In genomic region chr19:44499962-44500949, GRCh38 we compare ENCODE assay signal across 8 cellular contexts. TPM values are rescaled to one million over a fixed set of nuclear protein-coding genes. Genes with fewer than 3 reads are reported as not detected.
DNase-seq lines count a peak whose midpoint lies in the region; ATAC-seq, FAIRE-seq and TF ChIP-seq lines count a peak whose summit lies in the region.

TSS of gene ZNF180 (minus strand) at chr19:44500522. CDS start at chr19:44497334, 3,188 bp downstream.

- H3K36me3 ChIP-seq in Karpas-422 (ENCODE audit: insufficient read depth, low read length) (peaks cover 36% of the 10 kb centered on the region), fibroblast of lung (ENCODE audit: control insufficient read depth, insufficient read depth, low read length) (peaks cover 5% of the 10 kb centered on the region)

- TF ChIP-seq CTCF in fibroblast of lung (conservative IDR thresholded peaks at IDR 0.05 in 1 of 2, IDR thresholded peaks at IDR 0.05 in 1 of 2; ENCODE audit: low read depth in 1 of 2, low read length in 2 of 2), result peak; percentile 34 to 46

- peak within 1 kb of the TSS; percentile 84 for H3K4me3 ChIP-seq in Karpas-422 (ENCODE audit: low read length)
- peak within 1 kb of the TSS; percentile 94 to 99 (median 95) for H3K4me3 ChIP-seq in fibroblast of lung (replicated peaks in 1 of 4; ENCODE audit: control extremely low read depth in 1 of 4, insufficient read depth in 1 of 4, low read depth in 3 of 4, low read length in 4 of 4)

- no peaks in the 10 kb centered on the region for H4K20me1 ChIP-seq in Karpas-422 (ENCODE audit: insufficient read depth, low read depth, low read length)
- no peaks in the 10 kb centered on the region for H4K20me1 ChIP-seq in fibroblast of lung (ENCODE audit: control insufficient read depth, extremely low read depth, insufficient read depth, low read length)

- POLR2A ChIA-PET in naive thymus-derived CD8-positive, alpha-beta T cell (lab: Charles Lee), result interaction anchor here (0.9 to 1.5 kb wide), 10 partner anchors 10 to 497 kb away, joined by 3 to 9 read pairs (median 4); partner anchors contain the start of genes ZNF226 and ZNF227

- peaks cover 44 to 64% (median 60%) of the 10 kb centered on the region in 3 donors for H3K36me3 Mint-ChIP-seq in naive thymus-derived CD8-positive, alpha-beta T cell
- peaks cover 45 to 60% of the 10 kb centered on the region in 2 donors for H3K36me3 Mint-ChIP-seq in stimulated activated naive B cell treated with anti-CD40 and anti-IgM and Interleukin-4, amounts not matched to agents 10 μg/mL and 1 μg/mL and 100 μg/mL, for 72 hours

- H3K79me2 ChIP-seq in Karpas-422 (ENCODE audit: low read length) (peaks cover 46% of the 10 kb centered on the region), fibroblast of lung (ENCODE audit: control insufficient read depth, insufficient read depth, low read length) (peaks cover 31% of the 10 kb centered on the region)

- no peaks in the 10 kb centered on the region for H3K9me2 ChIP-seq in Karpas-422 (replicated peaks; ENCODE audit: insufficient read depth, low read length)

- peaks cover 29 to 35% (median 33%) of the 10 kb centered on the region in 4 donors for H3K4me1 Mint-ChIP-seq in naive thymus-derived CD8-positive, alpha-beta T cell
- peaks cover 37% of the 10 kb centered on the region in 2 donors for H3K4me1 Mint-ChIP-seq in stimulated activated naive B cell treated with anti-CD40 and anti-IgM and Interleukin-4, amounts not matched to agents 10 μg/mL and 1 μg/mL and 100 μg/mL, for 72 hours

- H3K27me3 ChIP-seq in Karpas-422 (ENCODE audit: low read length) (no peaks in the 10 kb centered on the region), fibroblast of lung (ENCODE audit: control insufficient read depth, insufficient read depth, low read length) (no peaks in the 10 kb centered on the region)

- peaks cover 13 to 89% (median 61%) of the 10 kb centered on the region in 9 donors for H3K9me3 Mint-ChIP-seq in naive thymus-derived CD8-positive, alpha-beta T cell
- H3K9me3 Mint-ChIP-seq in stimulated activated naive B cell treated with anti-CD40 and anti-IgM and Interleukin-4, amounts not matched to agents 10 μg/mL and 1 μg/mL and 100 μg/mL, for 72 hours, result peaks cover 35 to 36% of the 10 kb centered on the region in 2 donors

- peaks cover 4 to 17% (median 7%) of the 10 kb centered on the region in 5 donors for H3K27me3 Mint-ChIP-seq in naive thymus-derived CD8-positive, alpha-beta T cell
- peaks cover 4 to 11% of the 10 kb centered on the region in 2 donors for H3K27me3 Mint-ChIP-seq in stimulated activated naive B cell treated with anti-CD40 and anti-IgM and Interleukin-4, amounts not matched to agents 10 μg/mL and 1 μg/mL and 100 μg/mL, for 72 hours

- H3K9ac ChIP-seq in Karpas-422 (ENCODE audit: low read length) (peak within 1 kb of the TSS; percentile 81), fibroblast of lung (ENCODE audit: insufficient read depth, low read length) (peak within 1 kb of the TSS; percentile 93)

- H2AFZ ChIP-seq in Karpas-422 (ENCODE audit: low read length) (peak within 1 kb of the TSS; percentile 99), fibroblast of lung (ENCODE audit: low read length) (peak within 1 kb of the TSS; percentile 100)

- H3K4me2 ChIP-seq in Karpas-422 (ENCODE audit: low read depth, low read length, poor library complexity, severe bottlenecking), result peak within 1 kb of the TSS; percentile 65
- peak within 1 kb of the TSS; percentile 98 for H3K4me2 ChIP-seq in fibroblast of lung (ENCODE audit: extremely low read depth, insufficient read depth, low read length)

- peak; percentile 93 for DNase-seq in EH (ENCODE audit: low read depth)
- peak; percentile 98 for DNase-seq in Karpas-422
- peak; percentile 82 for DNase-seq in RCC 7860 (ENCODE audit: low spot score)
- DNase-seq in activated T-helper 1 cell treated with anti-CD3 and anti-CD28 coated beads, Interleukin-2, amount 50 U/mL, for 16 hours (ENCODE audit: low read depth in 1 of 2, low spot score in 1 of 2), result peak; percentile 88 to 93
- DNase-seq in fibroblast of lung (ENCODE audit: low read depth in 2 of 2), result peak; percentile 89 to 96
- DNase-seq in naive thymus-derived CD8-positive, alpha-beta T cell, result peak; percentile 92 to 98 (median 94)
- peak; percentile 93 for DNase-seq in stimulated activated naive B cell treated with anti-CD40 and anti-IgM and Interleukin-4, amounts not matched to agents 10 μg/mL and 1 μg/mL and 100 μg/mL, for 72 hours

- peak; percentile 81 for ATAC-seq in GM21825 (IDR thresholded peaks at IDR 0.05; ENCODE audit: unreplicated experiment)
- ATAC-seq in naive thymus-derived CD8-positive, alpha-beta T cell, result peak; percentile 92 to 95
- ATAC-seq in stimulated activated naive B cell treated with anti-CD40 and anti-IgM and Interleukin-4, amounts not matched to agents 10 μg/mL and 1 μg/mL and 100 μg/mL, for 72 hours (replicated peaks), result peak; percentile 89 to 92

- FAIRE-seq in RCC 7860 (lab: Jason Lieb, UNC), result no peak

- H3K4me1 ChIP-seq in Karpas-422 (ENCODE audit: low read length) (peaks cover 11% of the 10 kb centered on the region), fibroblast of lung (ENCODE audit: control insufficient read depth, extremely low read depth, insufficient read depth, low read length) (peaks cover 3% of the 10 kb centered on the region)

- peak within 1 kb of the TSS; percentile 81 to 97 (median 94) for H3K27ac Mint-ChIP-seq in naive thymus-derived CD8-positive, alpha-beta T cell
- peak within 1 kb of the TSS; percentile 98 for H3K27ac Mint-ChIP-seq in stimulated activated naive B cell treated with anti-CD40 and anti-IgM and Interleukin-4, amounts not matched to agents 10 μg/mL and 1 μg/mL and 100 μg/mL, for 72 hours

- H3K9me3 ChIP-seq in Karpas-422 (ENCODE audit: low read length) (peaks cover 42% of the 10 kb centered on the region), fibroblast of lung (ENCODE audit: control insufficient read depth, insufficient read depth, low read depth, low read length) (no peaks in the 10 kb centered on the region)

- H3K4me3 Mint-ChIP-seq in naive thymus-derived CD8-positive, alpha-beta T cell, result peak within 1 kb of the TSS; percentile 92 to 98 (median 95)
- peak within 1 kb of the TSS; percentile 96 to 98 for H3K4me3 Mint-ChIP-seq in stimulated activated naive B cell treated with anti-CD40 and anti-IgM and Interleukin-4, amounts not matched to agents 10 μg/mL and 1 μg/mL and 100 μg/mL, for 72 hours

- H3K27ac ChIP-seq in Karpas-422 (ENCODE audit: low read length), result no peak within 1 kb of the TSS
- peak within 1 kb of the TSS; percentile 84 for H3K27ac ChIP-seq in fibroblast of lung (ENCODE audit: insufficient read depth, low read length)

RNA-seq across cellular contexts. Expression of gene ZNF180, which starts in this region (rescaled TPM):
- 5.9 and 7.7 TPM in 2 replicates for total RNA-seq in Karpas-422 (2014; rRNA removed; shearing (Covaris generic); ENCODE audit: low replicate concordance)
- 6.4 and 7.6 TPM in 2 replicates for total RNA-seq in fibroblast of lung
- 1.4 TPM in 2 replicates for polyA plus RNA-seq in fibroblast of lung
- 3.2 and 3.3 TPM in 2 replicates for polyA plus RNA-seq in fibroblast of lung (2012)
- 0.41 TPM in 1 of 2 replicates, not detected in the other for polyA minus RNA-seq in fibroblast of lung (ENCODE audit: low replicate concordance)
- 10 to 100 TPM; 15.6 to 17.0 TPM for total RNA-seq in naive thymus-derived CD8-positive, alpha-beta T cell
- polyA plus RNA-seq in naive thymus-derived CD8-positive, alpha-beta T cell, result 10 to 100 TPM in 1 of 3 donors, 1 to 10 TPM in 2; 6.5 to 10.4 (median 7.4) TPM
